ENCODE assay signal across 1 cellular context in genomic region chr17:1736348-1737281, GRCh38.
A peak's percentile ranks its signal among the peaks of the same experiment; 100 is the strongest.
TF ChIP-seq lines count a peak whose summit lies in the region.

No MANE protein-coding gene starts in this region.

TF ChIP-seq in GM12878, 131 proteins besides CTCF, POLR2A, EP300 and RAD21 (continued from another document and continues in another):
- TF ChIP-seq, protein P1, sequence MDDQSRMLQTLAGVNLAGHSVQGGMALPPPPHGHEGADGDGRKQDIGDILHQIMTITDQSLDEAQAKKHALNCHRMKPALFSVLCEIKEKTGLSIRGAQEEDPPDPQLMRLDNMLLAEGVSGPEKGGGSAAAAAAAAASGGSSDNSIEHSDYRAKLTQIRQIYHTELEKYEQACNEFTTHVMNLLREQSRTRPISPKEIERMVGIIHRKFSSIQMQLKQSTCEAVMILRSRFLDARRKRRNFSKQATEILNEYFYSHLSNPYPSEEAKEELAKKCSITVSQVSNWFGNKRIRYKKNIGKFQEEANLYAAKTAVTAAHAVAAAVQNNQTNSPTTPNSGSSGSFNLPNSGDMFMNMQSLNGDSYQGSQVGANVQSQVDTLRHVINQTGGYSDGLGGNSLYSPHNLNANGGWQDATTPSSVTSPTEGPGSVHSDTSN (IDR thresholded peaks at IDR 0.05; ENCODE audit: insufficient replicate concordance, low read depth, low read length), result no peak
- TF ChIP-seq ZNF24 (IDR thresholded peaks at IDR 0.05) (0 out of 2 replicates have a peak, but pooled peaks have one; percentile 10), HDGF (IDR thresholded peaks at IDR 0.05) (peak; percentile 62; the same call in 1 of the 2 replicates), IRF4 (IDR thresholded peaks at IDR 0.05; ENCODE audit: low read depth, low read length) (0 out of 2 replicates have a peak, but pooled peaks have one; percentile 30), NKRF (conservative IDR thresholded peaks at IDR 0.05) (no peak; the same call in 1 of the 2 replicates), USF2 (IDR thresholded peaks at IDR 0.05; ENCODE audit: borderline replicate concordance, low read depth, low read length) (no peak), BRCA1 (IDR thresholded peaks at IDR 0.05; ENCODE audit: low read depth, low read length) (no peak), E2F4 (IDR thresholded peaks at IDR 0.05; ENCODE audit: low read depth, low read length) (no peak), MXI1 (IDR thresholded peaks at IDR 0.05; ENCODE audit: low read depth, low read length) (no peak), TBL1XR1 (IDR thresholded peaks at IDR 0.05; ENCODE audit: low read depth, low read length) (no peak), GATAD2B (conservative IDR thresholded peaks at IDR 0.05; ENCODE audit: low read depth) (peak; percentile 67), ASH2L (IDR thresholded peaks at IDR 0.05; ENCODE audit: borderline replicate concordance, low read depth) (no peak; the same call in 1 of the 2 replicates), ATF2 (IDR thresholded peaks at IDR 0.05; ENCODE audit: low read length) (no peak), SIN3A (IDR thresholded peaks at IDR 0.05; ENCODE audit: low read depth, low read length) (no peak), SP1 (IDR thresholded peaks at IDR 0.05; ENCODE audit: low read depth, low read length) (peak; percentile 79), JUNB (IDR thresholded peaks at IDR 0.05) (no peak), TCF7 (IDR thresholded peaks at IDR 0.05; ENCODE audit: borderline replicate concordance) (no peak), SUPT20H (IDR thresholded peaks at IDR 0.05; ENCODE audit: borderline replicate concordance, control insufficient read depth, low read depth, low read length) (no peak), SREBF2 (IDR thresholded peaks at IDR 0.05; ENCODE audit: low read length) (no peak), POLR2AphosphoS2 (IDR thresholded peaks at IDR 0.05; ENCODE audit: low read depth, low read length) (no peak), STAT1 (conservative IDR thresholded peaks at IDR 0.05) (no peak), MYC (IDR thresholded peaks at IDR 0.05; ENCODE audit: insufficient read depth, insufficient read length, insufficient replicate concordance, low read length, severe bottlenecking) (no peak), FOS (IDR thresholded peaks at IDR 0.05; ENCODE audit: borderline replicate concordance, extremely low read depth, insufficient read length) (no peak), HSF1 (IDR thresholded peaks at IDR 0.05; ENCODE audit: low read depth, low read length) (no peak), IRF5 (IDR thresholded peaks at IDR 0.05; ENCODE audit: borderline replicate concordance) (no peak), BHLHE40 (IDR thresholded peaks at IDR 0.05; ENCODE audit: borderline replicate concordance in 1 of 2, low read depth in 2 of 2, low read length in 1 of 2) (peak; percentile 36 to 62; a peak in 3 of 4 replicates), CBX5 (IDR thresholded peaks at IDR 0.05; ENCODE audit: low read depth) (no peak)
- TF ChIP-seq, protein P2, sequence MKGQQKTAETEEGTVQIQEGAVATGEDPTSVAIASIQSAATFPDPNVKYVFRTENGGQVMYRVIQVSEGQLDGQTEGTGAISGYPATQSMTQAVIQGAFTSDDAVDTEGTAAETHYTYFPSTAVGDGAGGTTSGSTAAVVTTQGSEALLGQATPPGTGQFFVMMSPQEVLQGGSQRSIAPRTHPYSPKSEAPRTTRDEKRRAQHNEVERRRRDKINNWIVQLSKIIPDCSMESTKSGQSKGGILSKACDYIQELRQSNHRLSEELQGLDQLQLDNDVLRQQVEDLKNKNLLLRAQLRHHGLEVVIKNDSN (IDR thresholded peaks at IDR 0.05; ENCODE audit: borderline replicate concordance, extremely low read length, insufficient read depth, low read depth, low read length), result no peak
- TF ChIP-seq, protein P3, sequence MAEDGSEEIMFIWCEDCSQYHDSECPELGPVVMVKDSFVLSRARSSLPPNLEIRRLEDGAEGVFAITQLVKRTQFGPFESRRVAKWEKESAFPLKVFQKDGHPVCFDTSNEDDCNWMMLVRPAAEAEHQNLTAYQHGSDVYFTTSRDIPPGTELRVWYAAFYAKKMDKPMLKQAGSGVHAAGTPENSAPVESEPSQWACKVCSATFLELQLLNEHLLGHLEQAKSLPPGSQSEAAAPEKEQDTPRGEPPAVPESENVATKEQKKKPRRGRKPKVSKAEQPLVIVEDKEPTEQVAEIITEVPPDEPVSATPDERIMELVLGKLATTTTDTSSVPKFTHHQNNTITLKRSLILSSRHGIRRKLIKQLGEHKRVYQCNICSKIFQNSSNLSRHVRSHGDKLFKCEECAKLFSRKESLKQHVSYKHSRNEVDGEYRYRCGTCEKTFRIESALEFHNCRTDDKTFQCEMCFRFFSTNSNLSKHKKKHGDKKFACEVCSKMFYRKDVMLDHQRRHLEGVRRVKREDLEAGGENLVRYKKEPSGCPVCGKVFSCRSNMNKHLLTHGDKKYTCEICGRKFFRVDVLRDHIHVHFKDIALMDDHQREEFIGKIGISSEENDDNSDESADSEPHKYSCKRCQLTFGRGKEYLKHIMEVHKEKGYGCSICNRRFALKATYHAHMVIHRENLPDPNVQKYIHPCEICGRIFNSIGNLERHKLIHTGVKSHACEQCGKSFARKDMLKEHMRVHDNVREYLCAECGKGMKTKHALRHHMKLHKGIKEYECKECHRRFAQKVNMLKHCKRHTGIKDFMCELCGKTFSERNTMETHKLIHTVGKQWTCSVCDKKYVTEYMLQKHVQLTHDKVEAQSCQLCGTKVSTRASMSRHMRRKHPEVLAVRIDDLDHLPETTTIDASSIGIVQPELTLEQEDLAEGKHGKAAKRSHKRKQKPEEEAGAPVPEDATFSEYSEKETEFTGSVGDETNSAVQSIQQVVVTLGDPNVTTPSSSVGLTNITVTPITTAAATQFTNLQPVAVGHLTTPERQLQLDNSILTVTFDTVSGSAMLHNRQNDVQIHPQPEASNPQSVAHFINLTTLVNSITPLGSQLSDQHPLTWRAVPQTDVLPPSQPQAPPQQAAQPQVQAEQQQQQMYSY (CRISPR knock-in tag; IDR thresholded peaks at IDR 0.05), result no peak
- TF ChIP-seq, protein P4, sequence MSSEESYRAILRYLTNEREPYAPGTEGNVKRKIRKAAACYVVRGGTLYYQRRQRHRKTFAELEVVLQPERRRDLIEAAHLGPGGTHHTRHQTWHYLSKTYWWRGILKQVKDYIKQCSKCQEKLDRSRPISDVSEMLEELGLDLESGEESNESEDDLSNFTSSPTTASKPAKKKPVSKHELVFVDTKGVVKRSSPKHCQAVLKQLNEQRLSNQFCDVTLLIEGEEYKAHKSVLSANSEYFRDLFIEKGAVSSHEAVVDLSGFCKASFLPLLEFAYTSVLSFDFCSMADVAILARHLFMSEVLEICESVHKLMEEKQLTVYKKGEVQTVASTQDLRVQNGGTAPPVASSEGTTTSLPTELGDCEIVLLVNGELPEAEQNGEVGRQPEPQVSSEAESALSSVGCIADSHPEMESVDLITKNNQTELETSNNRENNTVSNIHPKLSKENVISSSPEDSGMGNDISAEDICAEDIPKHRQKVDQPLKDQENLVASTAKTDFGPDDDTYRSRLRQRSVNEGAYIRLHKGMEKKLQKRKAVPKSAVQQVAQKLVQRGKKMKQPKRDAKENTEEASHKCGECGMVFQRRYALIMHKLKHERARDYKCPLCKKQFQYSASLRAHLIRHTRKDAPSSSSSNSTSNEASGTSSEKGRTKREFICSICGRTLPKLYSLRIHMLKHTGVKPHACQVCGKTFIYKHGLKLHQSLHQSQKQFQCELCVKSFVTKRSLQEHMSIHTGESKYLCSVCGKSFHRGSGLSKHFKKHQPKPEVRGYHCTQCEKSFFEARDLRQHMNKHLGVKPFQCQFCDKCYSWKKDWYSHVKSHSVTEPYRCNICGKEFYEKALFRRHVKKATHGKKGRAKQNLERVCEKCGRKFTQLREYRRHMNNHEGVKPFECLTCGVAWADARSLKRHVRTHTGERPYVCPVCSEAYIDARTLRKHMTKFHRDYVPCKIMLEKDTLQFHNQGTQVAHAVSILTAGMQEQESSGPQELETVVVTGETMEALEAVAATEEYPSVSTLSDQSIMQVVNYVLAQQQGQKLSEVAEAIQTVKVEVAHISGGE (CRISPR knock-in tag; IDR thresholded peaks at IDR 0.05), result no peak
- TF ChIP-seq, protein P5, sequence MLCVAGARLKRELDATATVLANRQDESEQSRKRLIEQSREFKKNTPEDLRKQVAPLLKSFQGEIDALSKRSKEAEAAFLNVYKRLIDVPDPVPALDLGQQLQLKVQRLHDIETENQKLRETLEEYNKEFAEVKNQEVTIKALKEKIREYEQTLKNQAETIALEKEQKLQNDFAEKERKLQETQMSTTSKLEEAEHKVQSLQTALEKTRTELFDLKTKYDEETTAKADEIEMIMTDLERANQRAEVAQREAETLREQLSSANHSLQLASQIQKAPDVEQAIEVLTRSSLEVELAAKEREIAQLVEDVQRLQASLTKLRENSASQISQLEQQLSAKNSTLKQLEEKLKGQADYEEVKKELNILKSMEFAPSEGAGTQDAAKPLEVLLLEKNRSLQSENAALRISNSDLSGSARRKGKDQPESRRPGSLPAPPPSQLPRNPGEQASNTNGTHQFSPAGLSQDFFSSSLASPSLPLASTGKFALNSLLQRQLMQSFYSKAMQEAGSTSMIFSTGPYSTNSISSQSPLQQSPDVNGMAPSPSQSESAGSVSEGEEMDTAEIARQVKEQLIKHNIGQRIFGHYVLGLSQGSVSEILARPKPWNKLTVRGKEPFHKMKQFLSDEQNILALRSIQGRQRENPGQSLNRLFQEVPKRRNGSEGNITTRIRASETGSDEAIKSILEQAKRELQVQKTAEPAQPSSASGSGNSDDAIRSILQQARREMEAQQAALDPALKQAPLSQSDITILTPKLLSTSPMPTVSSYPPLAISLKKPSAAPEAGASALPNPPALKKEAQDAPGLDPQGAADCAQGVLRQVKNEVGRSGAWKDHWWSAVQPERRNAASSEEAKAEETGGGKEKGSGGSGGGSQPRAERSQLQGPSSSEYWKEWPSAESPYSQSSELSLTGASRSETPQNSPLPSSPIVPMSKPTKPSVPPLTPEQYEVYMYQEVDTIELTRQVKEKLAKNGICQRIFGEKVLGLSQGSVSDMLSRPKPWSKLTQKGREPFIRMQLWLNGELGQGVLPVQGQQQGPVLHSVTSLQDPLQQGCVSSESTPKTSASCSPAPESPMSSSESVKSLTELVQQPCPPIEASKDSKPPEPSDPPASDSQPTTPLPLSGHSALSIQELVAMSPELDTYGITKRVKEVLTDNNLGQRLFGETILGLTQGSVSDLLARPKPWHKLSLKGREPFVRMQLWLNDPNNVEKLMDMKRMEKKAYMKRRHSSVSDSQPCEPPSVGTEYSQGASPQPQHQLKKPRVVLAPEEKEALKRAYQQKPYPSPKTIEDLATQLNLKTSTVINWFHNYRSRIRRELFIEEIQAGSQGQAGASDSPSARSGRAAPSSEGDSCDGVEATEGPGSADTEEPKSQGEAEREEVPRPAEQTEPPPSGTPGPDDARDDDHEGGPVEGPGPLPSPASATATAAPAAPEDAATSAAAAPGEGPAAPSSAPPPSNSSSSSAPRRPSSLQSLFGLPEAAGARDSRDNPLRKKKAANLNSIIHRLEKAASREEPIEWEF (IDR thresholded peaks at IDR 0.05; ENCODE audit: insufficient replicate concordance, low read depth, low read length), result no peak
